In the genomic region with DNA sequence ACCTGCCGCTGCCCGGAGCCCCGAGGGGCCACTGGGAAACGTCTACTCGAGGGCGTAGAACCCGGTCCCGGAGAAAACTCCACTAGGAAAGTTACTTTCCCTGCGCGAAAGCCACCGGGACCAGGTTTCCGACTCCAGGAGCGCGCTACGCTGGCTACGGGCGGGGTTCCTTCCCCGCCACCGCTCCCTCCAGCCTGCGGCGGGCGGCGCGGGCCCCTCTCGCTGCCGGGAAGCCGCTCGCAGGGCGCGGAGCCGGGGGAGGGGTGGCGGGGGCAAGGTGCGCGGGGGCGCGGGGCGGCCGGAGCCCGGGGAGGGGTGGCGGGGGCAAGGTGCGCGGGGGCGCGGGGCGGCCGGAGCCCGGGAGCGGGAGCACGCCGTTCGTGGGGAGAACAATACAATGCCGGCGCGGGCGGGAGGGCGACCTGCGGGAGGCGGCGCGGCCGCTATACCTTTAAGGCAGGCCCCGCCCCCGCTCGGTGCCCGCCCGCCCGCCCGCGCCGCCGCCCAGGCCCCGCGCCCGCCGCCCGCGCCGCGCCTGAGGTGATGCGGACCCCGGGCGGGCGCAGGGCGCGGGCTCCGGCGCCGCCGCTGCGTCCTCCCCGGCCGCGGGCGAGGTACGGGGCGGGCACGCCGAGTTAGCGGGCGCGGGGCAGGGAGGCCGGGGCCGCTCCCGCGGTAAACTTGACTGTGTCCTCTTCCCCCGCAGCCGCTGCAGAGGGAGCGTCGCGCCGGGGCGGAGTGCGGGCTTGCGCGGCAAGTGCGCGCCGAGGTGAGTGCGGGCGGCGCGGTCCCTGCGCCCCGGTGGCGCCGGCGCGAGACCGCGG, we compare ENCODE assay signal across 1 cellular context.
TF ChIP-seq lines count a peak whose summit lies in the region.

No MANE protein-coding gene starts in this region.

TF ChIP-seq in HepG2, 621 proteins besides CTCF, POLR2A, EP300 and RAD21 (continued from another document and continues in another):
- 0 out of 2 replicates have a peak, but pooled peaks have one; percentile 26 for TF ChIP-seq MED13 (CRISPR knock-in tag; IDR thresholded peaks at IDR 0.05)
- TF ChIP-seq ERF (CRISPR knock-in tag; IDR thresholded peaks at IDR 0.05) = peak; percentile 13; the same call in 1 of the 2 replicates
- no peak for TF ChIP-seq ZFP90 (CRISPR knock-in tag; IDR thresholded peaks at IDR 0.05; ENCODE audit: borderline replicate concordance)
- no peak for TF ChIP-seq ZNF616 (CRISPR knock-in tag; IDR thresholded peaks at IDR 0.05; ENCODE audit: low read depth)
- TF ChIP-seq, protein P1, sequence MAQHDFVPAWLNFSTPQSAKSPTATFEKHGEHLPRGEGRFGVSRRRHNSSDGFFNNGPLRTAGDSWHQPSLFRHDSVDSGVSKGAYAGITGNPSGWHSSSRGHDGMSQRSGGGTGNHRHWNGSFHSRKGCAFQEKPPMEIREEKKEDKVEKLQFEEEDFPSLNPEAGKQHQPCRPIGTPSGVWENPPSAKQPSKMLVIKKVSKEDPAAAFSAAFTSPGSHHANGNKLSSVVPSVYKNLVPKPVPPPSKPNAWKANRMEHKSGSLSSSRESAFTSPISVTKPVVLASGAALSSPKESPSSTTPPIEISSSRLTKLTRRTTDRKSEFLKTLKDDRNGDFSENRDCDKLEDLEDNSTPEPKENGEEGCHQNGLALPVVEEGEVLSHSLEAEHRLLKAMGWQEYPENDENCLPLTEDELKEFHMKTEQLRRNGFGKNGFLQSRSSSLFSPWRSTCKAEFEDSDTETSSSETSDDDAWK (CRISPR knock-in tag; IDR thresholded peaks at IDR 0.05) = no peak
- TF ChIP-seq ZNF274 (CRISPR knock-in tag; IDR thresholded peaks at IDR 0.05) = no peak
- no peak for TF ChIP-seq ZSCAN31 (CRISPR knock-in tag; IDR thresholded peaks at IDR 0.05; ENCODE audit: low read depth)
- TF ChIP-seq, protein P2, sequence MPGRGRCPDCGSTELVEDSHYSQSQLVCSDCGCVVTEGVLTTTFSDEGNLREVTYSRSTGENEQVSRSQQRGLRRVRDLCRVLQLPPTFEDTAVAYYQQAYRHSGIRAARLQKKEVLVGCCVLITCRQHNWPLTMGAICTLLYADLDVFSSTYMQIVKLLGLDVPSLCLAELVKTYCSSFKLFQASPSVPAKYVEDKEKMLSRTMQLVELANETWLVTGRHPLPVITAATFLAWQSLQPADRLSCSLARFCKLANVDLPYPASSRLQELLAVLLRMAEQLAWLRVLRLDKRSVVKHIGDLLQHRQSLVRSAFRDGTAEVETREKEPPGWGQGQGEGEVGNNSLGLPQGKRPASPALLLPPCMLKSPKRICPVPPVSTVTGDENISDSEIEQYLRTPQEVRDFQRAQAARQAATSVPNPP (CRISPR knock-in tag; IDR thresholded peaks at IDR 0.05) = no peak
- no peak for TF ChIP-seq U2AF1 (optimal IDR thresholded peaks at IDR 0.05; ENCODE audit: low read depth, low read length)
- TF ChIP-seq, protein P3, sequence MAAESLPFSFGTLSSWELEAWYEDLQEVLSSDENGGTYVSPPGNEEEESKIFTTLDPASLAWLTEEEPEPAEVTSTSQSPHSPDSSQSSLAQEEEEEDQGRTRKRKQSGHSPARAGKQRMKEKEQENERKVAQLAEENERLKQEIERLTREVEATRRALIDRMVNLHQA (CRISPR knock-in tag; IDR thresholded peaks at IDR 0.05) = no peak
- TF ChIP-seq ZNF510 (CRISPR knock-in tag; IDR thresholded peaks at IDR 0.05; ENCODE audit: low read depth) = no peak
- TF ChIP-seq TARDBP (CRISPR knock-in tag; IDR thresholded peaks at IDR 0.05) = no peak
- no peak for TF ChIP-seq ZNF124 (CRISPR knock-in tag; IDR thresholded peaks at IDR 0.05)
- TF ChIP-seq ZNF781 (CRISPR knock-in tag; IDR thresholded peaks at IDR 0.05; ENCODE audit: borderline replicate concordance, not compliant biosample characterization) = peak; percentile 77
- TF ChIP-seq GATA4 (IDR thresholded peaks at IDR 0.05; ENCODE audit: borderline replicate concordance, low read depth) = no peak
- TF ChIP-seq BRCA1 (CRISPR knock-in tag; IDR thresholded peaks at IDR 0.05) = no peak
- no peak for TF ChIP-seq STAT5B (CRISPR knock-in tag; IDR thresholded peaks at IDR 0.05)
- TF ChIP-seq ZNF136 (CRISPR knock-in tag; IDR thresholded peaks at IDR 0.05; ENCODE audit: low read depth) = no peak
- TF ChIP-seq, protein P4, sequence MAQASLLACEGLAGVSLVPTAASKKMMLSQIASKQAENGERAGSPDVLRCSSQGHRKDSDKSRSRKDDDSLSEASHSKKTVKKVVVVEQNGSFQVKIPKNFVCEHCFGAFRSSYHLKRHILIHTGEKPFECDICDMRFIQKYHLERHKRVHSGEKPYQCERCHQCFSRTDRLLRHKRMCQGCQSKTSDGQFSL (CRISPR knock-in tag; IDR thresholded peaks at IDR 0.05) = no peak
- TF ChIP-seq, protein P5, sequence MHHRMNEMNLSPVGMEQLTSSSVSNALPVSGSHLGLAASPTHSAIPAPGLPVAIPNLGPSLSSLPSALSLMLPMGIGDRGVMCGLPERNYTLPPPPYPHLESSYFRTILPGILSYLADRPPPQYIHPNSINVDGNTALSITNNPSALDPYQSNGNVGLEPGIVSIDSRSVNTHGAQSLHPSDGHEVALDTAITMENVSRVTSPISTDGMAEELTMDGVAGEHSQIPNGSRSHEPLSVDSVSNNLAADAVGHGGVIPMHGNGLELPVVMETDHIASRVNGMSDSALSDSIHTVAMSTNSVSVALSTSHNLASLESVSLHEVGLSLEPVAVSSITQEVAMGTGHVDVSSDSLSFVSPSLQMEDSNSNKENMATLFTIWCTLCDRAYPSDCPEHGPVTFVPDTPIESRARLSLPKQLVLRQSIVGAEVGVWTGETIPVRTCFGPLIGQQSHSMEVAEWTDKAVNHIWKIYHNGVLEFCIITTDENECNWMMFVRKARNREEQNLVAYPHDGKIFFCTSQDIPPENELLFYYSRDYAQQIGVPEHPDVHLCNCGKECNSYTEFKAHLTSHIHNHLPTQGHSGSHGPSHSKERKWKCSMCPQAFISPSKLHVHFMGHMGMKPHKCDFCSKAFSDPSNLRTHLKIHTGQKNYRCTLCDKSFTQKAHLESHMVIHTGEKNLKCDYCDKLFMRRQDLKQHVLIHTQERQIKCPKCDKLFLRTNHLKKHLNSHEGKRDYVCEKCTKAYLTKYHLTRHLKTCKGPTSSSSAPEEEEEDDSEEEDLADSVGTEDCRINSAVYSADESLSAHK (CRISPR knock-in tag; IDR thresholded peaks at IDR 0.05; ENCODE audit: borderline replicate concordance) = no peak
- TF ChIP-seq MZF1 (CRISPR knock-in tag; IDR thresholded peaks at IDR 0.05; ENCODE audit: borderline replicate concordance) = no peak
- no peak for TF ChIP-seq ZSCAN30 (CRISPR knock-in tag; IDR thresholded peaks at IDR 0.05)
- TF ChIP-seq, protein P6, sequence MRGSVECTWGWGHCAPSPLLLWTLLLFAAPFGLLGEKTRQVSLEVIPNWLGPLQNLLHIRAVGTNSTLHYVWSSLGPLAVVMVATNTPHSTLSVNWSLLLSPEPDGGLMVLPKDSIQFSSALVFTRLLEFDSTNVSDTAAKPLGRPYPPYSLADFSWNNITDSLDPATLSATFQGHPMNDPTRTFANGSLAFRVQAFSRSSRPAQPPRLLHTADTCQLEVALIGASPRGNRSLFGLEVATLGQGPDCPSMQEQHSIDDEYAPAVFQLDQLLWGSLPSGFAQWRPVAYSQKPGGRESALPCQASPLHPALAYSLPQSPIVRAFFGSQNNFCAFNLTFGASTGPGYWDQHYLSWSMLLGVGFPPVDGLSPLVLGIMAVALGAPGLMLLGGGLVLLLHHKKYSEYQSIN (CRISPR knock-in tag; IDR thresholded peaks at IDR 0.05; ENCODE audit: borderline replicate concordance) = no peak
- no peak for TF ChIP-seq ZBTB3 (CRISPR knock-in tag; IDR thresholded peaks at IDR 0.05; ENCODE audit: borderline replicate concordance, low read depth)
- TF ChIP-seq, protein P7, sequence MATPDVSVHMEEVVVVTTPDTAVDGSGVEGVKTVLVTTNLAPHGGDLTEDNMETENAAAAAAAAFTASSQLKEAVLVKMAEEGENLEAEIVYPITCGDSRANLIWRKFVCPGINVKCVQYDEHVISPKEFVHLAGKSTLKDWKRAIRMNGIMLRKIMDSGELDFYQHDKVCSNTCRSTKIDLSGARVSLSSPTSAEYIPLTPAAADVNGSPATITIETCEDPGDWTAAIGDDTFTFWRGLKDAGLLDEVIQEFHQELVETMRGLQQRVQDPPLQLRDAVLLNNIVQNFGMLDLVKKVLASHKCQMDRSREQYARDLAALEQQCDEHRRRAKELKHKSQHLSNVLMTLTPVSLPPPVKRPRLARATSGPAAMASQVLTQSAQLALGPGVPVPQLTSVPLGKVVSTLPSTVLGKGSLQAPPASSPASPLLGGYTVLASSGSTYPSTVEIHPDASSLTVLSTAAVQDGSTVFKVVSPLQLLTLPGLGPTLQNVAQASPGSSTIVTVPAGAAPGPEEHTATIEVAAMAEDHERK (CRISPR knock-in tag; IDR thresholded peaks at IDR 0.05; ENCODE audit: low read depth) = no peak
- no peak for TF ChIP-seq JUND (CRISPR knock-in tag; IDR thresholded peaks at IDR 0.05)
- TF ChIP-seq, protein P8, sequence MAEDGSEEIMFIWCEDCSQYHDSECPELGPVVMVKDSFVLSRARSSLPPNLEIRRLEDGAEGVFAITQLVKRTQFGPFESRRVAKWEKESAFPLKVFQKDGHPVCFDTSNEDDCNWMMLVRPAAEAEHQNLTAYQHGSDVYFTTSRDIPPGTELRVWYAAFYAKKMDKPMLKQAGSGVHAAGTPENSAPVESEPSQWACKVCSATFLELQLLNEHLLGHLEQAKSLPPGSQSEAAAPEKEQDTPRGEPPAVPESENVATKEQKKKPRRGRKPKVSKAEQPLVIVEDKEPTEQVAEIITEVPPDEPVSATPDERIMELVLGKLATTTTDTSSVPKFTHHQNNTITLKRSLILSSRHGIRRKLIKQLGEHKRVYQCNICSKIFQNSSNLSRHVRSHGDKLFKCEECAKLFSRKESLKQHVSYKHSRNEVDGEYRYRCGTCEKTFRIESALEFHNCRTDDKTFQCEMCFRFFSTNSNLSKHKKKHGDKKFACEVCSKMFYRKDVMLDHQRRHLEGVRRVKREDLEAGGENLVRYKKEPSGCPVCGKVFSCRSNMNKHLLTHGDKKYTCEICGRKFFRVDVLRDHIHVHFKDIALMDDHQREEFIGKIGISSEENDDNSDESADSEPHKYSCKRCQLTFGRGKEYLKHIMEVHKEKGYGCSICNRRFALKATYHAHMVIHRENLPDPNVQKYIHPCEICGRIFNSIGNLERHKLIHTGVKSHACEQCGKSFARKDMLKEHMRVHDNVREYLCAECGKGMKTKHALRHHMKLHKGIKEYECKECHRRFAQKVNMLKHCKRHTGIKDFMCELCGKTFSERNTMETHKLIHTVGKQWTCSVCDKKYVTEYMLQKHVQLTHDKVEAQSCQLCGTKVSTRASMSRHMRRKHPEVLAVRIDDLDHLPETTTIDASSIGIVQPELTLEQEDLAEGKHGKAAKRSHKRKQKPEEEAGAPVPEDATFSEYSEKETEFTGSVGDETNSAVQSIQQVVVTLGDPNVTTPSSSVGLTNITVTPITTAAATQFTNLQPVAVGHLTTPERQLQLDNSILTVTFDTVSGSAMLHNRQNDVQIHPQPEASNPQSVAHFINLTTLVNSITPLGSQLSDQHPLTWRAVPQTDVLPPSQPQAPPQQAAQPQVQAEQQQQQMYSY (CRISPR knock-in tag; IDR thresholded peaks at IDR 0.05) = no peak
- TF ChIP-seq, protein P9, sequence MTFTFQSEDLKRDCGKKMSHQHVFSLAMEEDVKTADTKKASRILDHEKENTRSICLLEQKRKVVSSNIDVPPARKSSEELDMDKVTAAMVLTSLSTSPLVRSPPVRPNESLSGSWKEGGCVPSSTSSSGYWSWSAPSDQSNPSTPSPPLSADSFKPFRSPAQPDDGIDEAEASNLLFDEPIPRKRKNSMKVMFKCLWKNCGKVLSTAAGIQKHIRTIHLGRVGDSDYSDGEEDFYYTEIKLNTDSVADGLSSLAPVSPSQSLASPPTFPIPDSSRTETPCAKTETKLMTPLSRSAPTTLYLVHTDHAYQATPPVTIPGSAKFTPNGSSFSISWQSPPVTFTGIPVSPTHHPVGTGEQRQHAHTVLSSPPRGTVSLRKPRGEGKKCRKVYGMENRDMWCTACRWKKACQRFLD (CRISPR knock-in tag; IDR thresholded peaks at IDR 0.05; ENCODE audit: borderline replicate concordance) = no peak
- TF ChIP-seq NFKB2 (CRISPR knock-in tag; IDR thresholded peaks at IDR 0.05; ENCODE audit: borderline replicate concordance) = 0 out of 2 replicates have a peak, but pooled peaks have one; percentile 68
- peak; percentile 34 for TF ChIP-seq MYC (CRISPR knock-in tag; IDR thresholded peaks at IDR 0.05; ENCODE audit: borderline replicate concordance)
- TF ChIP-seq, protein P10, sequence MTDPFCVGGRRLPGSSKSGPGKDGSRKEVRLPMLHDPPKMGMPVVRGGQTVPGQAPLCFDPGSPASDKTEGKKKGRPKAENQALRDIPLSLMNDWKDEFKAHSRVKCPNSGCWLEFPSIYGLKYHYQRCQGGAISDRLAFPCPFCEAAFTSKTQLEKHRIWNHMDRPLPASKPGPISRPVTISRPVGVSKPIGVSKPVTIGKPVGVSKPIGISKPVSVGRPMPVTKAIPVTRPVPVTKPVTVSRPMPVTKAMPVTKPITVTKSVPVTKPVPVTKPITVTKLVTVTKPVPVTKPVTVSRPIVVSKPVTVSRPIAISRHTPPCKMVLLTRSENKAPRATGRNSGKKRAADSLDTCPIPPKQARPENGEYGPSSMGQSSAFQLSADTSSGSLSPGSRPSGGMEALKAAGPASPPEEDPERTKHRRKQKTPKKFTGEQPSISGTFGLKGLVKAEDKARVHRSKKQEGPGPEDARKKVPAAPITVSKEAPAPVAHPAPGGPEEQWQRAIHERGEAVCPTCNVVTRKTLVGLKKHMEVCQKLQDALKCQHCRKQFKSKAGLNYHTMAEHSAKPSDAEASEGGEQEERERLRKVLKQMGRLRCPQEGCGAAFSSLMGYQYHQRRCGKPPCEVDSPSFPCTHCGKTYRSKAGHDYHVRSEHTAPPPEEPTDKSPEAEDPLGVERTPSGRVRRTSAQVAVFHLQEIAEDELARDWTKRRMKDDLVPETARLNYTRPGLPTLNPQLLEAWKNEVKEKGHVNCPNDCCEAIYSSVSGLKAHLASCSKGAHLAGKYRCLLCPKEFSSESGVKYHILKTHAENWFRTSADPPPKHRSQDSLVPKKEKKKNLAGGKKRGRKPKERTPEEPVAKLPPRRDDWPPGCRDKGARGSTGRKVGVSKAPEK (CRISPR knock-in tag; IDR thresholded peaks at IDR 0.05; ENCODE audit: borderline replicate concordance) = no peak
- TF ChIP-seq, protein P11, sequence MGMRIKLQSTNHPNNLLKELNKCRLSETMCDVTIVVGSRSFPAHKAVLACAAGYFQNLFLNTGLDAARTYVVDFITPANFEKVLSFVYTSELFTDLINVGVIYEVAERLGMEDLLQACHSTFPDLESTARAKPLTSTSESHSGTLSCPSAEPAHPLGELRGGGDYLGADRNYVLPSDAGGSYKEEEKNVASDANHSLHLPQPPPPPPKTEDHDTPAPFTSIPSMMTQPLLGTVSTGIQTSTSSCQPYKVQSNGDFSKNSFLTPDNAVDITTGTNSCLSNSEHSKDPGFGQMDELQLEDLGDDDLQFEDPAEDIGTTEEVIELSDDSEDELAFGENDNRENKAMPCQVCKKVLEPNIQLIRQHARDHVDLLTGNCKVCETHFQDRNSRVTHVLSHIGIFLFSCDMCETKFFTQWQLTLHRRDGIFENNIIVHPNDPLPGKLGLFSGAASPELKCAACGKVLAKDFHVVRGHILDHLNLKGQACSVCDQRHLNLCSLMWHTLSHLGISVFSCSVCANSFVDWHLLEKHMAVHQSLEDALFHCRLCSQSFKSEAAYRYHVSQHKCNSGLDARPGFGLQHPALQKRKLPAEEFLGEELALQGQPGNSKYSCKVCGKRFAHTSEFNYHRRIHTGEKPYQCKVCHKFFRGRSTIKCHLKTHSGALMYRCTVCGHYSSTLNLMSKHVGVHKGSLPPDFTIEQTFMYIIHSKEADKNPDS (CRISPR knock-in tag; IDR thresholded peaks at IDR 0.05) = no peak
